ENCODE assay signal across 23 cellular contexts in genomic region chr4:147347217-147347616, GRCh38.
"Had no signal": no experiment of that assay in that cellular context is flagged by ENCODE, and none has a peak within 500 bp of the region (broad histone marks: within the 10 kb centered on the region; RNA-seq: fewer than 3 reads in every experiment).

No MANE protein-coding gene starts in this region.

- H3K27me3 ChIP-seq: colonic mucosa, esophagus muscularis mucosa, foreskin keratinocyte, gastroesophageal sphincter, heart left ventricle, hepatocyte, left lung had no signal

- FAIRE-seq: endothelial cell of umbilical vein, frontal cortex, kidney had no signal

- H3K36me3 ChIP-seq: colonic mucosa, esophagus muscularis mucosa, gastroesophageal sphincter, heart left ventricle, left lung, lower lobe of right lung had no signal

- H3K9me3 ChIP-seq: colonic mucosa, esophagus muscularis mucosa, gastroesophageal sphincter, heart left ventricle, left lung, lower lobe of right lung had no signal

- H3K4me3 ChIP-seq: colonic mucosa, dorsolateral prefrontal cortex, esophagus muscularis mucosa, gastroesophageal sphincter, heart left ventricle, hepatocyte, left lung, lower lobe of right lung had no signal

- H3K4me1 ChIP-seq: colonic mucosa, esophagus muscularis mucosa, gastroesophageal sphincter, left lung, lower lobe of right lung had no signal

- H3K27ac ChIP-seq: colonic mucosa, dorsolateral prefrontal cortex, esophagus muscularis mucosa, foreskin keratinocyte, gastroesophageal sphincter, heart left ventricle, hepatocyte, left lung, lower lobe of right lung had no signal

- H2AFZ ChIP-seq: hepatocyte had no signal

- H3K4me2 ChIP-seq: hepatocyte had no signal

- DNase-seq: cerebellar nuclear complex; colonic mucosa; cortex of kidney; dorsolateral prefrontal cortex; effector CD4-positive, alpha-beta T cell; effector memory CD4-positive, alpha-beta T cell; foreskin keratinocyte; heart left ventricle; hypothalamus; immature natural killer cell; islet precursor cell; kidney; kidney glomerular epithelial cell; left lung; left ventricle myocardium superior; lower lobe of right lung; mesenchymal stem cell; midbrain had no signal

- ATAC-seq: foreskin keratinocyte, gastroesophageal sphincter, heart left ventricle, left lung, left ventricle myocardium superior, lower lobe of right lung had no signal

- H3K79me2 ChIP-seq: hepatocyte had no signal
